8 cellular contexts compared by ENCODE assay signal in genomic region chr3:56702487-56703315, GRCh38. TPM values are rescaled to one million over a fixed set of nuclear protein-coding genes. Genes with fewer than 3 reads are reported as not detected.
DNase-seq lines count a peak whose midpoint lies in the region; ATAC-seq, FAIRE-seq and TF ChIP-seq lines count a peak whose summit lies in the region.

No MANE protein-coding gene starts in this region.

- no peaks in the 10 kb centered on the region for H4K20me1 ChIP-seq in endothelial cell of umbilical vein (replicated peaks; ENCODE audit: control insufficient read depth, extremely low read depth, insufficient read depth, low read length)

- no peaks in the 10 kb centered on the region for H3K9me1 ChIP-seq in endothelial cell of umbilical vein (replicated peaks; ENCODE audit: control insufficient read depth, extremely low read depth, insufficient read depth, low read length)

- no peak for ATAC-seq in GM21360 (IDR thresholded peaks at IDR 0.05; ENCODE audit: unreplicated experiment)

- dilution Hi-C loops in endothelial cell of umbilical vein (cut with MboI; ENCODE audit: extremely low pct_ligation_motif_present, low sequenced_read_pairs): no loop called here

- TF ChIP-seq POLR2A in endothelial cell of umbilical vein (IDR thresholded peaks at IDR 0.05; ENCODE audit: low read depth, low read length) (no peak), vagina (IDR thresholded peaks at IDR 0.05) (no peak)

- H3K4me1 ChIP-seq in endothelial cell of umbilical vein (ENCODE audit: control insufficient read depth, extremely low read depth, insufficient read depth, low read length): no peaks in the 10 kb centered on the region
- H3K4me1 ChIP-seq in vagina: no peaks in the 10 kb centered on the region

- H3K27ac ChIP-seq in VCaP (peak overlapping the region; percentile 22; the same call in 1 of the 2 replicates), endothelial cell of umbilical vein (ENCODE audit: insufficient read depth, low read depth, low read length) (no peak overlapping the region), vagina (no peak overlapping the region)

- intact Hi-C loops in endothelial cell of umbilical vein (cut with micrococcal nuclease) (loop anchor here (1.0 to 5.0 kb wide), 4 partner anchors 97 to 287 kb away; no protein-coding TSS in a partner anchor), vagina (cut with DNase I) (loop anchor here (5.0 kb wide), 1 partner anchor 285 kb away; no protein-coding TSS in a partner anchor)

- no peaks in the 10 kb centered on the region for H3K27me3 ChIP-seq in endothelial cell of umbilical vein (ENCODE audit: control insufficient read depth in 2 of 2, insufficient read depth in 2 of 2, low read length in 2 of 2)
- H3K27me3 ChIP-seq in vagina: no peaks in the 10 kb centered on the region

- no peaks in the 10 kb centered on the region for H3K79me2 ChIP-seq in endothelial cell of umbilical vein (ENCODE audit: control insufficient read depth, insufficient read depth, low read length)

- H3K4me3 ChIP-seq in endothelial cell of umbilical vein (replicated peaks in 1 of 3; ENCODE audit: insufficient read depth in 1 of 3, low read depth in 1 of 3, low read length in 3 of 3) (no peak overlapping the region), vagina (no peak overlapping the region)

- FAIRE-seq in endothelial cell of umbilical vein (lab: Jason Lieb, UNC): peak; percentile 64

- POLR2A ChIA-PET in endothelial cell of umbilical vein (lab: Charles Lee): no interaction called here

- H3K4me2 ChIP-seq in endothelial cell of umbilical vein (ENCODE audit: insufficient read depth, low read length): no peak overlapping the region

- no peak overlapping the region for H2AFZ ChIP-seq in endothelial cell of umbilical vein (ENCODE audit: low read depth, low read length)

- CTCF ChIA-PET in endothelial cell of umbilical vein (lab: Charles Lee): interaction anchor here (0.6 to 5.5 kb wide), 40 partner anchors 8 to 389 kb away, joined by 3 to 249 read pairs (median 4); partner anchors contain the start of gene ARHGEF3

- peak; percentile 51 for DNase-seq in AG09319 (ENCODE audit: extremely low read depth, low read depth)
- peak; percentile 17 for DNase-seq in NCI-H2171 (lab: John Stamatoyannopoulos, UW)
- peak; percentile 66 for DNase-seq in endothelial cell of umbilical vein (ENCODE audit: low read depth, low spot score)
- peak; percentile 70 for DNase-seq in mucosa of gallbladder (ENCODE audit: low spot score)
- DNase-seq in vagina (ENCODE audit: extremely low spot score in 2 of 2): no peak

- TF ChIP-seq CTCF in AG09319 (IDR thresholded peaks at IDR 0.05; ENCODE audit: low read depth, low read length): peak; percentile 75
- peak; percentile 68 for TF ChIP-seq CTCF in GM12873 (IDR thresholded peaks at IDR 0.05; ENCODE audit: insufficient read depth, low read depth, low read length, missing control alignments)
- TF ChIP-seq CTCF in VCaP (conservative IDR thresholded peaks at IDR 0.05): peak; percentile 94
- TF ChIP-seq CTCF in endothelial cell of umbilical vein (IDR thresholded peaks at IDR 0.05; ENCODE audit: extremely low read depth in 1 of 2, insufficient read depth in 1 of 2, low read depth in 1 of 2, low read length in 2 of 2): peak; percentile 56 to 61
- peak; percentile 89 to 90 (median 90) for TF ChIP-seq CTCF in vagina (IDR thresholded peaks at IDR 0.05)

- no peaks in the 10 kb centered on the region for H3K36me3 ChIP-seq in endothelial cell of umbilical vein (ENCODE audit: control insufficient read depth in 2 of 2, extremely low read depth in 1 of 2, insufficient read depth in 2 of 2, low read length in 2 of 2)
- H3K36me3 ChIP-seq in vagina: no peaks in the 10 kb centered on the region

- no peak overlapping the region for H3K9ac ChIP-seq in endothelial cell of umbilical vein (replicated peaks; ENCODE audit: extremely low read depth, insufficient read depth, low read length)

- H3K9me3 ChIP-seq in endothelial cell of umbilical vein (replicated peaks; ENCODE audit: control insufficient read depth, insufficient read depth, low read length) (no peaks in the 10 kb centered on the region), vagina (no peaks in the 10 kb centered on the region)

- BruUV-seq in endothelial cell of umbilical vein (replicated peaks; lab: Mats Ljungman, UMichigan): no TSS peak

TF ChIP-seq in endothelial cell of umbilical vein, 7 proteins besides CTCF, POLR2A, EP300 and RAD21:
- TF ChIP-seq POLR2AphosphoS5 (IDR thresholded peaks at IDR 0.05; ENCODE audit: insufficient read depth, low read depth, low read length) (no peak), MYC (IDR thresholded peaks at IDR 0.05; ENCODE audit: low read depth, low read length) (no peak), MAX (IDR thresholded peaks at IDR 0.05; ENCODE audit: insufficient read depth, insufficient read length) (no peak), EZH2 (IDR thresholded peaks at IDR 0.05; ENCODE audit: borderline replicate concordance, low read depth, low read length, severe bottlenecking) (no peak), FOS (IDR thresholded peaks at IDR 0.05; ENCODE audit: borderline replicate concordance, insufficient read depth, low read length) (no peak), GATA2 (IDR thresholded peaks at IDR 0.05; ENCODE audit: insufficient read depth, insufficient read length, low read depth, low read length) (no peak), JUN (IDR thresholded peaks at IDR 0.05; ENCODE audit: borderline replicate concordance, insufficient read depth, insufficient read length, low read depth) (no peak)

RNA-seq across cellular contexts. Expression of gene TASOR, which starts 19.6 kb away (rescaled TPM):
- total RNA-seq in endothelial cell of umbilical vein (44.5 TPM in 2 replicates), mucosa of gallbladder (58.4 TPM), vagina (50.3 TPM)
- 9.7 and 11.2 TPM in 2 replicates for polyA plus RNA-seq in endothelial cell of umbilical vein
- polyA plus RNA-seq in endothelial cell of umbilical vein (2011; cell fraction: cytosol; rRNA removed): 12.9 and 14.5 TPM in 2 replicates
- 32.3 and 36.9 TPM in 2 replicates for polyA plus RNA-seq in endothelial cell of umbilical vein (2011; cell fraction: nucleus; rRNA removed)
- 24.3 and 30.6 TPM in 2 replicates for polyA plus RNA-seq in endothelial cell of umbilical vein (2012)
- polyA minus RNA-seq in endothelial cell of umbilical vein: 53.8 and 54.6 TPM in 2 replicates
- polyA minus RNA-seq in endothelial cell of umbilical vein (2011; cell fraction: cytosol; rRNA and poly(A)+ RNA removed): 49.0 TPM
- polyA minus RNA-seq in endothelial cell of umbilical vein (2011; cell fraction: nucleus; rRNA and poly(A)+ RNA removed): 29.0 and 42.2 TPM in 2 replicates

Comparison
In these comparisons a context has a peak if more than half of its experiments do, and no peak if none do; other contexts are left out.
1. DNase-seq: peak in AG09319 (single experiment), NCI-H2171 (single experiment), endothelial cell of umbilical vein (single experiment) and mucosa of gallbladder (single experiment); none in vagina (0 of 2).
2. Peak in every context shown above with its lines, with median percentiles within 50 percentile points of each other: CTCF ChIP-seq.